Comparison of ENCODE assay signal across 10 cellular contexts in genomic region chr7:25952277-25953057, GRCh38.
DNase-seq lines count a peak whose midpoint lies in the region; ATAC-seq and TF ChIP-seq lines count a peak whose summit lies in the region.
"Had no signal": no experiment of that assay in that cellular context is flagged by ENCODE, and none has a peak within 500 bp of the region (broad histone marks: within the 10 kb centered on the region; RNA-seq: fewer than 3 reads in every experiment).

No MANE protein-coding gene starts in this region.

- no peak overlapping the region for H2BK5ac ChIP-seq in IMR-90 (ENCODE audit: low read depth, low read length, poor library complexity, severe bottlenecking)

- no peaks in the 10 kb centered on the region for H3K36me3 ChIP-seq in CD8-positive, alpha-beta T cell (ENCODE audit: insufficient read depth, low read length)
- no peaks in the 10 kb centered on the region for H3K36me3 ChIP-seq in IMR-90 (ENCODE audit: control insufficient read depth, insufficient read depth, low read length)
- H3K36me3 ChIP-seq in mucosa of stomach (ENCODE audit: control insufficient read depth, insufficient read depth, low read length): no peaks in the 10 kb centered on the region

- no peaks in the 10 kb centered on the region for H3K36me3 Mint-ChIP-seq in CD8-positive, alpha-beta T cell
- no peaks in the 10 kb centered on the region for H3K36me3 Mint-ChIP-seq in activated CD4-positive, alpha-beta memory T cell treated with anti-CD3 and anti-CD28 coated beads for 36 hours

- TF ChIP-seq POLR2A in IMR-90 (IDR thresholded peaks at IDR 0.05; ENCODE audit: low read depth, low read length): no peak
- no peak for TF ChIP-seq POLR2A in GM18505 (IDR thresholded peaks at IDR 0.05; ENCODE audit: borderline replicate concordance, extremely low read depth, insufficient read depth, insufficient read length)

- H4K5ac ChIP-seq in IMR-90 (ENCODE audit: low read depth, low read length): no peak overlapping the region

- no peak overlapping the region for H3K56ac ChIP-seq in IMR-90 (ENCODE audit: extremely low read depth, insufficient read depth, low read length)

- H3K23ac ChIP-seq in IMR-90 (ENCODE audit: low read depth, low read length): no peak overlapping the region

- no peak for TF ChIP-seq RAD21 in IMR-90 (IDR thresholded peaks at IDR 0.05; ENCODE audit: low read length)

- H3K4me3 Mint-ChIP-seq in CD8-positive, alpha-beta T cell: peak overlapping the region; percentile 70
- peak overlapping the region; percentile 18 for H3K4me3 Mint-ChIP-seq in activated CD4-positive, alpha-beta memory T cell treated with anti-CD3 and anti-CD28 coated beads for 36 hours

- dilution Hi-C loops in IMR-90 (cut with HindIII; ENCODE audit: low sequenced_read_pairs, unreplicated experiment): no loop called here

- ATAC-seq in CD8-positive, alpha-beta T cell: no peak
- ATAC-seq in IMR-90 (ENCODE audit: low read depth): no peak
- ATAC-seq in GM18505 (IDR thresholded peaks at IDR 0.05; ENCODE audit: unreplicated experiment): no peak
- ATAC-seq in GM21529 (IDR thresholded peaks at IDR 0.05; ENCODE audit: unreplicated experiment): no peak
- no peak for ATAC-seq in GM18909 (IDR thresholded peaks at IDR 0.05; ENCODE audit: poor library complexity, unreplicated experiment)

- H3K79me1 ChIP-seq in IMR-90 (ENCODE audit: low read depth in 1 of 2, low read length in 2 of 2): no peaks in the 10 kb centered on the region

- H2BK120ac ChIP-seq in IMR-90 (ENCODE audit: low read depth, low read length): no peak overlapping the region

- 45% methylated on average over 5 of the region's 18 CpGs; no CpG with 5 or more reads in 1 of the 2 experiments for WGBS in IMR-90 (ENCODE audit: extremely low coverage in 2 of 2, insufficient read length in 1 of 2), 2 experiments

- no peak overlapping the region for H3K4ac ChIP-seq in IMR-90 (ENCODE audit: low read depth, low read length)

- H2AFZ ChIP-seq in IMR-90 (replicated peaks; ENCODE audit: low read length, poor library complexity): peak overlapping the region; percentile 46

- no peak overlapping the region for H4K91ac ChIP-seq in IMR-90 (ENCODE audit: insufficient read depth, low read depth, low read length)

- H3K4me1 Mint-ChIP-seq in CD8-positive, alpha-beta T cell (ENCODE audit: low read depth): peaks cover 22% of the 10 kb centered on the region
- H3K4me1 Mint-ChIP-seq in activated CD4-positive, alpha-beta memory T cell treated with anti-CD3 and anti-CD28 coated beads for 36 hours (ENCODE audit: low read depth): peaks cover 11% of the 10 kb centered on the region

- intact Hi-C loops in CD8-positive, alpha-beta T cell (cut with DNase I, micrococcal nuclease): loop anchor here (5.0 to 10.0 kb wide), 9 partner anchors 200 to 1790 kb away; partner anchors contain the start of genes CBX3 (in 2 of the 2), HNRNPA2B1 (in 2 of the 2), HOXA7 (in 1 of the 2) and NFE2L3 (in 1 of the 2)
- intact Hi-C loops in IMR-90 (cut with micrococcal nuclease): no loop called here
- intact Hi-C loops in activated CD4-positive, alpha-beta memory T cell treated with anti-CD3 and anti-CD28 coated beads for 36 hours (cut with micrococcal nuclease): loop anchor here (5.0 kb wide), 1 partner anchor 340 kb away; the partner anchor contains the start of gene SNX10

- no peak overlapping the region for H2AK5ac ChIP-seq in IMR-90 (ENCODE audit: low read depth, low read length)

- H4K8ac ChIP-seq in IMR-90 (ENCODE audit: low read depth in 2 of 2, low read length in 2 of 2): no peak overlapping the region

- no peak for DNase-seq in CD8-positive, alpha-beta T cell
- DNase-seq in IMR-90 (no peak), NOMO-1 (lab: John Stamatoyannopoulos, UW; ENCODE audit: unreplicated experiment in 2 of 2) (no peak)
- no peak for DNase-seq in activated CD4-positive, alpha-beta memory T cell treated with anti-CD3 and anti-CD28 coated beads for 36 hours
- DNase-seq: activated CD4-positive, alpha-beta T cell treated with anti-CD3 and anti-CD28 coated beads for 48 hours had no signal

- no peak overlapping the region for H3K14ac ChIP-seq in IMR-90 (replicated peaks; ENCODE audit: low read depth, low read length)

- CTCF ChIA-PET in CD8-positive, alpha-beta T cell (lab: Charles Lee): interaction anchor here (0.6 to 1.0 kb wide), 2 partner anchors 35 to 252 kb away, joined by 3 to 4 read pairs; no protein-coding TSS in a partner anchor
- CTCF ChIA-PET in IMR-90 (lab: Yijun Ruan, JAX): no interaction called here
- CTCF ChIA-PET in activated CD4-positive, alpha-beta memory T cell treated with anti-CD3 and anti-CD28 coated beads for 36 hours (lab: Charles Lee): no interaction called here

- H2BK20ac ChIP-seq in IMR-90 (ENCODE audit: low read depth, low read length): no peak overlapping the region

- TF ChIP-seq CTCF in CD8-positive, alpha-beta T cell (IDR thresholded peaks at IDR 0.05): no peak
- TF ChIP-seq CTCF in IMR-90 (conservative IDR thresholded peaks at IDR 0.05; ENCODE audit: low read depth, low read length): no peak

- H2BK15ac ChIP-seq in IMR-90 (ENCODE audit: low read depth, low read length): no peak overlapping the region

- no peak overlapping the region for H2AK9ac ChIP-seq in IMR-90 (replicated peaks; ENCODE audit: low read depth, low read length, poor library complexity)

- H3K27ac Mint-ChIP-seq in CD8-positive, alpha-beta T cell: no peak overlapping the region
- no peak overlapping the region for H3K27ac Mint-ChIP-seq in activated CD4-positive, alpha-beta memory T cell treated with anti-CD3 and anti-CD28 coated beads for 36 hours

- H3K4me1 ChIP-seq in CD8-positive, alpha-beta T cell (ENCODE audit: insufficient read depth, low read length): peaks cover 18% of the 10 kb centered on the region
- H3K4me1 ChIP-seq in IMR-90 (ENCODE audit: control insufficient read depth, insufficient read depth, low read length): no peaks in the 10 kb centered on the region
- H3K4me1 ChIP-seq in mucosa of stomach (ENCODE audit: control insufficient read depth, insufficient read depth, low read length): peaks cover 5% of the 10 kb centered on the region

- no peak overlapping the region for H3K4me3 ChIP-seq in CD8-positive, alpha-beta T cell (ENCODE audit: low read depth, low read length)
- H3K4me3 ChIP-seq in IMR-90 (ENCODE audit: insufficient read depth, low read depth, low read length): no peak overlapping the region
- peak overlapping the region; percentile 57 for H3K4me3 ChIP-seq in mucosa of stomach (ENCODE audit: low read length)
- H3K4me3 ChIP-seq: lung had no signal

- no peaks in the 10 kb centered on the region for H3K9me3 Mint-ChIP-seq in CD8-positive, alpha-beta T cell
- no peaks in the 10 kb centered on the region for H3K9me3 Mint-ChIP-seq in activated CD4-positive, alpha-beta memory T cell treated with anti-CD3 and anti-CD28 coated beads for 36 hours

- no peak overlapping the region for H3K27ac ChIP-seq in CD8-positive, alpha-beta T cell (ENCODE audit: low read depth, low read length)
- H3K27ac ChIP-seq in IMR-90 (ENCODE audit: insufficient read depth, low read length): no peak overlapping the region

- peaks cover 2% of the 10 kb centered on the region for H3K27me3 Mint-ChIP-seq in CD8-positive, alpha-beta T cell (ENCODE audit: low read depth)
- H3K27me3 Mint-ChIP-seq in activated CD4-positive, alpha-beta memory T cell treated with anti-CD3 and anti-CD28 coated beads for 36 hours: peaks cover 4% of the 10 kb centered on the region

- no TSS peak for BruUV-seq in IMR-90 (replicated peaks; lab: Mats Ljungman, UMichigan)

- H3K9ac ChIP-seq in IMR-90 (ENCODE audit: low read depth, low read length): no peak overlapping the region
- H3K9ac ChIP-seq in mucosa of stomach (ENCODE audit: low read length): peak overlapping the region; percentile 50

- H3K4me2 ChIP-seq in IMR-90 (ENCODE audit: low read depth, low read length): no peak overlapping the region

- H4K20me1 ChIP-seq in IMR-90 (ENCODE audit: insufficient read depth, low read length): no peaks in the 10 kb centered on the region

- no peaks in the 10 kb centered on the region for H3K9me1 ChIP-seq in IMR-90 (ENCODE audit: insufficient read depth, low read length)

- no peaks in the 10 kb centered on the region for H3K9me3 ChIP-seq in CD8-positive, alpha-beta T cell (ENCODE audit: low read length)
- H3K9me3 ChIP-seq in IMR-90 (ENCODE audit: control insufficient read depth, insufficient read depth, low read length): no peaks in the 10 kb centered on the region
- H3K9me3 ChIP-seq in mucosa of stomach (ENCODE audit: control insufficient read depth, low read length): no peaks in the 10 kb centered on the region

- in situ Hi-C loops in IMR-90 (cut with MboI; ENCODE audit: low sequenced_read_pairs): no loop called here

- no peak overlapping the region for H3K18ac ChIP-seq in IMR-90 (ENCODE audit: low read depth, low read length)

- POLR2A ChIA-PET in CD8-positive, alpha-beta T cell (lab: Charles Lee): no interaction called here
- POLR2A ChIA-PET in IMR-90 (lab: Charles Lee; ENCODE audit: unreplicated experiment): interaction anchor here (0.6 kb wide), 1 partner anchor 36 kb away, joined by 6 read pairs; no protein-coding TSS in a partner anchor
- POLR2A ChIA-PET in activated CD4-positive, alpha-beta memory T cell treated with anti-CD3 and anti-CD28 coated beads for 36 hours (lab: Charles Lee): no interaction called here

- no peaks in the 10 kb centered on the region for H3K27me3 ChIP-seq in CD8-positive, alpha-beta T cell (ENCODE audit: insufficient read depth, low read length)
- H3K27me3 ChIP-seq in IMR-90 (ENCODE audit: control insufficient read depth, insufficient read depth, low read length) (peaks cover 38% of the 10 kb centered on the region), mucosa of stomach (ENCODE audit: control insufficient read depth, insufficient read depth, low read length) (no peaks in the 10 kb centered on the region)

TF ChIP-seq in IMR-90, 13 proteins besides CTCF, POLR2A, EP300 and RAD21 (continues in another document):
- TF ChIP-seq, protein P1, sequence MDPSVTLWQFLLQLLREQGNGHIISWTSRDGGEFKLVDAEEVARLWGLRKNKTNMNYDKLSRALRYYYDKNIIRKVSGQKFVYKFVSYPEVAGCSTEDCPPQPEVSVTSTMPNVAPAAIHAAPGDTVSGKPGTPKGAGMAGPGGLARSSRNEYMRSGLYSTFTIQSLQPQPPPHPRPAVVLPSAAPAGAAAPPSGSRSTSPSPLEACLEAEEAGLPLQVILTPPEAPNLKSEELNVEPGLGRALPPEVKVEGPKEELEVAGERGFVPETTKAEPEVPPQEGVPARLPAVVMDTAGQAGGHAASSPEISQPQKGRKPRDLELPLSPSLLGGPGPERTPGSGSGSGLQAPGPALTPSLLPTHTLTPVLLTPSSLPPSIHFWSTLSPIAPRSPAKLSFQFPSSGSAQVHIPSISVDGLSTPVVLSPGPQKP (IDR thresholded peaks at IDR 0.05; ENCODE audit: borderline replicate concordance, low read depth, low read length): no peak
- TF ChIP-seq MAZ (IDR thresholded peaks at IDR 0.05; ENCODE audit: borderline replicate concordance, low read depth, low read length): no peak
- TF ChIP-seq SMC3 (IDR thresholded peaks at IDR 0.05; ENCODE audit: low read depth, low read length): no peak
- TF ChIP-seq BHLHE40 (IDR thresholded peaks at IDR 0.05; ENCODE audit: low read depth, low read length): no peak
- TF ChIP-seq NFE2L2 (IDR thresholded peaks at IDR 0.05; ENCODE audit: low read depth, low read length): no peak
- no peak for TF ChIP-seq MAFK (IDR thresholded peaks at IDR 0.05; ENCODE audit: low read depth, low read length)
- TF ChIP-seq RCOR1 (IDR thresholded peaks at IDR 0.05; ENCODE audit: insufficient replicate concordance, low read length): no peak
